Comparison of ENCODE assay signal across 19 cellular contexts in the genomic region with DNA sequence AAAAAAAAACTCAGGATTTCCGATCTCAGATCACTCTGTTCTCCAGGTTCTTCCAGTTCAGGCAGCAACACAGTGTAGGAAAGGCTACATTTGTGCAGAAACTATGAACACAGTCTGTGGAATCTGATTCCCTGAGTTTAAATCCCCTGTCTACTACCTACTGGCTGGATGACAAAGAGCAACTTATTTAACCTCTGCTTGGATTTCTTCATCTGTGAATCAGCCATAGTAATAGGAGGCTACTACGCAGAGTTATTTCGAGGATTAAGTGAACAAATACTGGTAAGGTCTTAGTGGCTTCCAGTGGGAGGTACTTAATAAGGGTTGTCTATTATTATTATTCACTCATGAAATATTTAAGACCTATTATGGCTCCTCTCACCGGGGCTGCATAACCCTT. TPM values are rescaled to one million over a fixed set of nuclear protein-coding genes. Genes with fewer than 3 reads are reported as not detected.
A peak's percentile ranks its signal among the peaks of the same experiment; 100 is the strongest.
DNase-seq lines count a peak whose midpoint lies in the region; ATAC-seq, FAIRE-seq and TF ChIP-seq lines count a peak whose summit lies in the region.
"Had no signal": no experiment of that assay in that cellular context is flagged by ENCODE, and none has a peak within 500 bp of the region (broad histone marks: within the 10 kb centered on the region; RNA-seq: fewer than 3 reads in every experiment).

No MANE protein-coding gene starts in this region.

- no peak for TF ChIP-seq EP300 in gastroesophageal sphincter (IDR thresholded peaks at IDR 0.05)

- H3K9me3 Mint-ChIP-seq in astrocyte (ENCODE audit: unreplicated experiment), result no peaks in the 10 kb centered on the region
- no peaks in the 10 kb centered on the region for H3K9me3 Mint-ChIP-seq in activated T-cell treated with anti-CD3 and anti-CD28 coated beads, Interleukin-2, amount 50 U/mL, for 24 hours
- H3K9me3 Mint-ChIP-seq: neural crest cell had no signal

- TF ChIP-seq POLR2A in gastroesophageal sphincter (IDR thresholded peaks at IDR 0.05), result no peak

- no peaks in the 10 kb centered on the region for H3K9me2 ChIP-seq in GM23248 (ENCODE audit: insufficient read depth)

- no peaks in the 10 kb centered on the region for H3K36me3 Mint-ChIP-seq in astrocyte (ENCODE audit: low read depth, unreplicated experiment)
- H3K36me3 Mint-ChIP-seq in activated T-cell treated with anti-CD3 and anti-CD28 coated beads, Interleukin-2, amount 50 U/mL, for 24 hours (ENCODE audit: low read depth), result no peaks in the 10 kb centered on the region
- H3K36me3 Mint-ChIP-seq: activated CD8-positive, alpha-beta memory T cell treated with anti-CD3 and anti-CD28 coated beads, Interleukin-2, amount 10 ng/mL, durations not matched to agents 7 days and 5 days had no signal

- no peak overlapping the region for H3K4me3 Mint-ChIP-seq in astrocyte (ENCODE audit: unreplicated experiment)
- H3K4me3 Mint-ChIP-seq in activated T-cell treated with anti-CD3 and anti-CD28 coated beads, Interleukin-2, amount 50 U/mL, for 24 hours, result no peak overlapping the region
- H3K4me3 Mint-ChIP-seq: activated CD8-positive, alpha-beta memory T cell treated with anti-CD3 and anti-CD28 coated beads, Interleukin-2, amount 10 ng/mL, durations not matched to agents 7 days and 5 days; neural crest cell had no signal

- H3K27ac Mint-ChIP-seq in astrocyte (ENCODE audit: unreplicated experiment), result no peak overlapping the region
- H3K27ac Mint-ChIP-seq in activated T-cell treated with anti-CD3 and anti-CD28 coated beads, Interleukin-2, amount 50 U/mL, for 24 hours, result no peak overlapping the region
- H3K27ac Mint-ChIP-seq: activated CD8-positive, alpha-beta memory T cell treated with anti-CD3 and anti-CD28 coated beads, Interleukin-2, amount 10 ng/mL, durations not matched to agents 7 days and 5 days had no signal

- in situ Hi-C loops in GM23248 (cut with MboI), result no loop called here

- DNase-seq in GM23248 (peak; percentile 73), astrocyte (ENCODE audit: low read depth) (peak; percentile 55), smooth muscle cell (lab: John Stamatoyannopoulos, UW; ENCODE audit: unreplicated experiment) (no peak), NCI-H146 treated with DMSO at 0.1 percent for 48 hours (lab: John Stamatoyannopoulos, UW; ENCODE audit: unreplicated experiment) (no peak), NCI-H526 (lab: John Stamatoyannopoulos, UW) (no peak), D341Med (ENCODE audit: low spot score) (no peak)
- no peak for DNase-seq in activated T-cell treated with anti-CD3 and anti-CD28 coated beads, Interleukin-2, amount 50 U/mL, for 24 hours
- DNase-seq: activated CD4-positive, CD25-positive, alpha-beta regulatory T cell; activated CD8-positive, alpha-beta memory T cell treated with anti-CD3 and anti-CD28 coated beads, Interleukin-2, amount 10 ng/mL, durations not matched to agents 7 days and 5 days; activated naive CD4-positive, alpha-beta T cell; C1 segment of cervical spinal cord; cerebellar nuclear complex; NCI-H187; NCI-H748 treated with DMSO at 0.1 percent for 48 hours; T-helper 1 cell had no signal

- no peak overlapping the region for H3K9ac ChIP-seq in GM23248
- H3K9ac ChIP-seq in astrocyte (ENCODE audit: low read length), result no peak overlapping the region
- no peak overlapping the region for H3K9ac ChIP-seq in smooth muscle cell (ENCODE audit: low read depth)

- H3K9me3 ChIP-seq in GM23248 (ENCODE audit: low read depth), result no peaks in the 10 kb centered on the region
- H3K9me3 ChIP-seq in astrocyte (ENCODE audit: insufficient read depth, low read depth, low read length), result no peaks in the 10 kb centered on the region
- H3K9me3 ChIP-seq in gastroesophageal sphincter, result no peaks in the 10 kb centered on the region
- no peaks in the 10 kb centered on the region for H3K9me3 ChIP-seq in smooth muscle cell (replicated peaks; ENCODE audit: low read depth)
- H3K9me3 ChIP-seq: testis had no signal

- no peak for FAIRE-seq in astrocyte (lab: Jason Lieb, UNC)
- FAIRE-seq: RCC 7860 had no signal

- TF ChIP-seq CTCF in astrocyte (IDR thresholded peaks at IDR 0.05; ENCODE audit: insufficient read depth, low read depth, low read length) (no peak), gastroesophageal sphincter (IDR thresholded peaks at IDR 0.05) (no peak), smooth muscle cell (IDR thresholded peaks at IDR 0.05; ENCODE audit: borderline replicate concordance, insufficient read depth, poor library complexity, severe bottlenecking) (no peak)

- no peak overlapping the region for H3K4me2 ChIP-seq in GM23248 (ENCODE audit: unreplicated experiment)
- no peak overlapping the region for H3K4me2 ChIP-seq in astrocyte (ENCODE audit: low read length)
- H3K4me2 ChIP-seq in smooth muscle cell, result peak overlapping the region; percentile 20

- H2AFZ ChIP-seq in GM23248 (no peak overlapping the region), astrocyte (ENCODE audit: low read depth, low read length) (no peak overlapping the region), smooth muscle cell (ENCODE audit: low read depth) (no peak overlapping the region)

- no peaks in the 10 kb centered on the region for H3K36me3 ChIP-seq in GM23248 (ENCODE audit: low read depth)
- H3K36me3 ChIP-seq in astrocyte (ENCODE audit: insufficient read depth, low read length), result no peaks in the 10 kb centered on the region
- no peaks in the 10 kb centered on the region for H3K36me3 ChIP-seq in gastroesophageal sphincter
- no peaks in the 10 kb centered on the region for H3K36me3 ChIP-seq in smooth muscle cell (ENCODE audit: low read depth)

- H3K4me1 ChIP-seq in GM23248 (ENCODE audit: insufficient read depth) (peaks cover 9% of the 10 kb centered on the region; the same call in 1 of the 2 replicates), astrocyte (ENCODE audit: insufficient read depth, low read length) (no peaks in the 10 kb centered on the region), gastroesophageal sphincter (peaks cover 12 to 72% (median 22%) of the 10 kb centered on the region in 3 donors), smooth muscle cell (ENCODE audit: low read depth) (peaks cover 23% of the 10 kb centered on the region)

- H3K79me2 ChIP-seq in GM23248 (ENCODE audit: insufficient read depth) (no peaks in the 10 kb centered on the region), astrocyte (ENCODE audit: insufficient read depth, low read length) (no peaks in the 10 kb centered on the region), smooth muscle cell (ENCODE audit: low read depth) (no peaks in the 10 kb centered on the region)

- peak; percentile 56 for ATAC-seq in gastroesophageal sphincter
- ATAC-seq: activated CD8-positive, alpha-beta memory T cell treated with anti-CD3 and anti-CD28 coated beads, Interleukin-2, amount 10 ng/mL, durations not matched to agents 7 days and 5 days had no signal

- H3F3A ChIP-seq in GM23248 (ENCODE audit: insufficient read depth) (no peaks in the 10 kb centered on the region; the same call in 1 of the 2 replicates), smooth muscle cell (ENCODE audit: low read depth) (peaks cover 3% of the 10 kb centered on the region)

- H4K20me1 ChIP-seq in GM23248 (ENCODE audit: insufficient read depth) (no peaks in the 10 kb centered on the region), astrocyte (ENCODE audit: insufficient read depth, low read length) (no peaks in the 10 kb centered on the region), smooth muscle cell (ENCODE audit: low read depth) (no peaks in the 10 kb centered on the region)

- no peaks in the 10 kb centered on the region for H3K27me3 Mint-ChIP-seq in astrocyte (ENCODE audit: low read depth, unreplicated experiment)
- no peaks in the 10 kb centered on the region for H3K27me3 Mint-ChIP-seq in activated T-cell treated with anti-CD3 and anti-CD28 coated beads, Interleukin-2, amount 50 U/mL, for 24 hours

- WGBS in GM23248 (ENCODE audit: low coverage in 1 of 2, low lambda C conversion rate in 2 of 2, missing lambda C conversion rate in 2 of 2), 2 experiments, result 51 to 59% methylated on average over 4 of the region's 4 CpGs
- WGBS in gastroesophageal sphincter (ENCODE audit: low coverage in 1 of 2), 2 donors, result 27 to 40% methylated on average over 3 to 4 of the region's 4 CpGs
- WGBS in smooth muscle cell (ENCODE audit: low lambda C conversion rate), result 29% methylated on average over 4 of the region's 4 CpGs

- H3K4me1 Mint-ChIP-seq in astrocyte (ENCODE audit: low read depth, unreplicated experiment), result peaks cover 14% of the 10 kb centered on the region
- peaks cover 2% of the 10 kb centered on the region for H3K4me1 Mint-ChIP-seq in activated T-cell treated with anti-CD3 and anti-CD28 coated beads, Interleukin-2, amount 50 U/mL, for 24 hours (ENCODE audit: low read depth)
- H3K4me1 Mint-ChIP-seq: activated CD8-positive, alpha-beta memory T cell treated with anti-CD3 and anti-CD28 coated beads, Interleukin-2, amount 10 ng/mL, durations not matched to agents 7 days and 5 days had no signal

- H3K27ac ChIP-seq in GM23248, result no peak overlapping the region
- H3K27ac ChIP-seq in astrocyte (ENCODE audit: low read depth, low read length), result no peak overlapping the region
- H3K27ac ChIP-seq in gastroesophageal sphincter, result peak overlapping the region; percentile 68 to 84 (median 81)
- H3K27ac ChIP-seq in smooth muscle cell (ENCODE audit: low read depth), result peak overlapping the region; percentile 39

- no peaks in the 10 kb centered on the region; the same call in 1 of the 2 replicates for H3K27me3 ChIP-seq in GM23248 (replicated peaks; ENCODE audit: insufficient read depth)
- no peaks in the 10 kb centered on the region for H3K27me3 ChIP-seq in astrocyte (ENCODE audit: insufficient read depth, low read length)
- H3K27me3 ChIP-seq in gastroesophageal sphincter, result no peaks in the 10 kb centered on the region
- H3K27me3 ChIP-seq in smooth muscle cell (ENCODE audit: low read depth), result no peaks in the 10 kb centered on the region
- H3K27me3 ChIP-seq: testis had no signal

- H3K4me3 ChIP-seq in GM23248, result no peak overlapping the region
- H3K4me3 ChIP-seq in astrocyte (ENCODE audit: insufficient read depth, low read depth, low read length), result no peak overlapping the region
- no peak overlapping the region for H3K4me3 ChIP-seq in gastroesophageal sphincter
- H3K4me3 ChIP-seq in smooth muscle cell, result no peak overlapping the region
- H3K4me3 ChIP-seq: testis had no signal

RNA-seq across cellular contexts. Expression of a gene that starts 44.3 kb away (rescaled TPM):
- total RNA-seq in GM23248 (2014; rRNA removed; shearing (Covaris generic)), result 49.9 and 52.7 TPM in 2 replicates
- polyA plus RNA-seq in GM23248 (2016; fragmentation: Nextera tagmentation; extraction: Ambion mirVana) (166 and 175 TPM in 2 replicates), smooth muscle cell (124 and 141 TPM in 2 replicates)
- total RNA-seq in astrocyte (79.9 and 84.2 TPM in 2 replicates), gastroesophageal sphincter (10 to 100 TPM; 69.1 to 74.6 (median 72.2) TPM), smooth muscle cell (67.0 and 73.5 TPM in 2 replicates)

Comparison
In these comparisons a context has a peak if more than half of its experiments do, and no peak if none do; other contexts are left out.
1. DNase-seq: peak in GM23248 (single experiment) and astrocyte (single experiment); none in smooth muscle cell (single experiment), NCI-H146 treated with DMSO at 0.1 percent for 48 hours (single experiment), activated T-cell treated with anti-CD3 and anti-CD28 coated beads, Interleukin-2, amount 50 U/mL, for 24 hours (single experiment), NCI-H526 (0 of 2) and D341Med (single experiment).
2. H3K27ac ChIP-seq: peak in gastroesophageal sphincter (4 of 4) and smooth muscle cell (single experiment); none in GM23248 (single experiment) and astrocyte (single experiment).